ENCODE assay signal across 25 cellular contexts in genomic region chr2:214215107-214215506, GRCh38.
"Had no signal": no experiment of that assay in that cellular context is flagged by ENCODE, and none has a peak within 500 bp of the region (broad histone marks: within the 10 kb centered on the region; RNA-seq: fewer than 3 reads in every experiment).

No MANE protein-coding gene starts in this region.

- H3K4me3 Mint-ChIP-seq: activated CD8-positive, alpha-beta T cell treated with anti-CD3 and anti-CD28 coated beads, Interleukin-2, amount 10 ng/mL, durations not matched to agents 7 days and 5 days; activated naive CD8-positive, alpha-beta T cell treated with anti-CD3 and anti-CD28 coated beads, Interleukin-2, amount 50 U/mL, for 24 hours; activated T-helper 1 cell treated with anti-CD3 and anti-CD28 coated beads, Interleukin-12 subunit alpha, Interleukin-12 subunit beta, Interleukin-2, Interleukin-4 antibody, amounts not matched to agents 30 ng/mL and 10 ng/mL and 1 ng/mL, durations not matched to agents 14 hours and 24 hours and 36 hours; natural killer cell; stimulated activated naive B cell treated with anti-CD40 and anti-IgM and Interleukin-4, amounts not matched to agents 10 μg/mL and 1 μg/mL and 100 μg/mL, for 72 hours; T-cell; T-helper 2 cell treated with Interferon-gamma antibody and Interleukin-4, amounts not matched to agents 5 μg/mL and 100 μg/mL, for 36 hours had no signal

- H3K27ac ChIP-seq: esophagus muscularis mucosa, gastroesophageal sphincter, heart left ventricle, neutrophil, pancreas, right lobe of liver, transverse colon, WERI-Rb-1 had no signal

- H3K4me2 ChIP-seq: smooth muscle cell had no signal

- H3K36me3 ChIP-seq: esophagus muscularis mucosa, gastroesophageal sphincter, heart left ventricle, neutrophil, pancreas, right lobe of liver, transverse colon, WERI-Rb-1 had no signal

- H3K27me3 Mint-ChIP-seq: activated naive CD8-positive, alpha-beta T cell treated with anti-CD3 and anti-CD28 coated beads, Interleukin-2, amount 50 U/mL, for 24 hours; stimulated activated naive B cell treated with anti-CD40 and anti-IgM and Interleukin-4, amounts not matched to agents 10 μg/mL and 1 μg/mL and 100 μg/mL, for 72 hours; T-cell had no signal

- H3K36me3 Mint-ChIP-seq: natural killer cell; stimulated activated naive B cell treated with anti-CD40 and anti-IgM and Interleukin-4, amounts not matched to agents 10 μg/mL and 1 μg/mL and 100 μg/mL, for 72 hours; T-cell had no signal

- H3K9me3 Mint-ChIP-seq: activated naive CD8-positive, alpha-beta T cell treated with anti-CD3 and anti-CD28 coated beads, Interleukin-2, amount 50 U/mL, for 24 hours; activated T-helper 1 cell treated with anti-CD3 and anti-CD28 coated beads, Interleukin-12 subunit alpha, Interleukin-12 subunit beta, Interleukin-2, Interleukin-4 antibody, amounts not matched to agents 30 ng/mL and 10 ng/mL and 1 ng/mL, durations not matched to agents 14 hours and 24 hours and 36 hours; stimulated activated naive B cell treated with anti-CD40 and anti-IgM and Interleukin-4, amounts not matched to agents 10 μg/mL and 1 μg/mL and 100 μg/mL, for 72 hours; T-cell; T-helper 2 cell treated with Interferon-gamma antibody and Interleukin-4, amounts not matched to agents 5 μg/mL and 100 μg/mL, for 36 hours had no signal

- DNase-seq: activated CD4-positive, alpha-beta T cell treated with anti-CD3 and anti-CD28 coated beads for 1 hour; activated CD4-positive, alpha-beta T cell treated with anti-CD3 and anti-CD28 coated beads, Interleukin-2, amount 50 U/mL, for 1 hour; activated CD8-positive, alpha-beta T cell treated with anti-CD3 and anti-CD28 coated beads, Interleukin-2, amount 10 ng/mL, durations not matched to agents 7 days and 5 days; activated gamma-delta T cell; activated naive CD4-positive, alpha-beta T cell treated with anti-CD3 and anti-CD28 coated beads, Interleukin-2, amount 50 U/mL, for 16 hours; activated naive CD8-positive, alpha-beta T cell treated with anti-CD3 and anti-CD28 coated beads, Interleukin-2, amount 50 U/mL, for 24 hours; effector CD4-positive, alpha-beta T cell; heart left ventricle; islet precursor cell; natural killer cell; pancreas; right lobe of liver; stimulated activated CD4-positive, alpha-beta T cell treated with anti-CD3 and anti-CD28 coated beads, Interleukin-2, amount 100 ng/mL, for 48 hours; stimulated activated CD8-positive, alpha-beta memory T cell treated with anti-CD3 and anti-CD28 coated beads, Interleukin-4, amount 100 ng/mL, for 48 hours; stimulated activated naive B cell treated with anti-CD40 and anti-IgM and Interleukin-4, amounts not matched to agents 10 μg/mL and 1 μg/mL and 100 μg/mL, for 72 hours; T-cell; transverse colon; WERI-Rb-1 had no signal

- H3K4me1 Mint-ChIP-seq: activated naive CD8-positive, alpha-beta T cell treated with anti-CD3 and anti-CD28 coated beads, Interleukin-2, amount 50 U/mL, for 24 hours; natural killer cell; stimulated activated naive B cell treated with anti-CD40 and anti-IgM and Interleukin-4, amounts not matched to agents 10 μg/mL and 1 μg/mL and 100 μg/mL, for 72 hours; T-cell had no signal

- H3K4me3 ChIP-seq: esophagus muscularis mucosa, gastroesophageal sphincter, heart left ventricle, lung, pancreas, right lobe of liver, smooth muscle cell, transverse colon had no signal

- ATAC-seq: activated CD8-positive, alpha-beta T cell treated with anti-CD3 and anti-CD28 coated beads, Interleukin-2, amount 10 ng/mL, durations not matched to agents 7 days and 5 days; activated naive CD8-positive, alpha-beta T cell treated with anti-CD3 and anti-CD28 coated beads, Interleukin-2, amount 50 U/mL, for 24 hours; gastroesophageal sphincter; heart left ventricle; natural killer cell; pancreas; stimulated activated naive B cell treated with anti-CD40 and anti-IgM and Interleukin-4, amounts not matched to agents 10 μg/mL and 1 μg/mL and 100 μg/mL, for 72 hours; T-cell had no signal

- H3K9me3 ChIP-seq: esophagus muscularis mucosa, gastroesophageal sphincter, heart left ventricle, pancreas, right lobe of liver, transverse colon had no signal

- H3K27me3 ChIP-seq: esophagus muscularis mucosa, gastroesophageal sphincter, heart left ventricle, neutrophil, pancreas, right lobe of liver, transverse colon had no signal

- H3K27ac Mint-ChIP-seq: activated CD8-positive, alpha-beta T cell treated with anti-CD3 and anti-CD28 coated beads, Interleukin-2, amount 10 ng/mL, durations not matched to agents 7 days and 5 days; activated naive CD8-positive, alpha-beta T cell treated with anti-CD3 and anti-CD28 coated beads, Interleukin-2, amount 50 U/mL, for 24 hours; activated T-helper 1 cell treated with anti-CD3 and anti-CD28 coated beads, Interleukin-12 subunit alpha, Interleukin-12 subunit beta, Interleukin-2, Interleukin-4 antibody, amounts not matched to agents 30 ng/mL and 10 ng/mL and 1 ng/mL, durations not matched to agents 14 hours and 24 hours and 36 hours; natural killer cell; stimulated activated naive B cell treated with anti-CD40 and anti-IgM and Interleukin-4, amounts not matched to agents 10 μg/mL and 1 μg/mL and 100 μg/mL, for 72 hours; T-cell; T-helper 2 cell treated with Interferon-gamma antibody and Interleukin-4, amounts not matched to agents 5 μg/mL and 100 μg/mL, for 36 hours had no signal

- H3K4me1 ChIP-seq: esophagus muscularis mucosa, gastroesophageal sphincter, heart left ventricle, pancreas, right lobe of liver, transverse colon had no signal
